Comparison of ENCODE assay signal across 8 cellular contexts in the genomic region with DNA sequence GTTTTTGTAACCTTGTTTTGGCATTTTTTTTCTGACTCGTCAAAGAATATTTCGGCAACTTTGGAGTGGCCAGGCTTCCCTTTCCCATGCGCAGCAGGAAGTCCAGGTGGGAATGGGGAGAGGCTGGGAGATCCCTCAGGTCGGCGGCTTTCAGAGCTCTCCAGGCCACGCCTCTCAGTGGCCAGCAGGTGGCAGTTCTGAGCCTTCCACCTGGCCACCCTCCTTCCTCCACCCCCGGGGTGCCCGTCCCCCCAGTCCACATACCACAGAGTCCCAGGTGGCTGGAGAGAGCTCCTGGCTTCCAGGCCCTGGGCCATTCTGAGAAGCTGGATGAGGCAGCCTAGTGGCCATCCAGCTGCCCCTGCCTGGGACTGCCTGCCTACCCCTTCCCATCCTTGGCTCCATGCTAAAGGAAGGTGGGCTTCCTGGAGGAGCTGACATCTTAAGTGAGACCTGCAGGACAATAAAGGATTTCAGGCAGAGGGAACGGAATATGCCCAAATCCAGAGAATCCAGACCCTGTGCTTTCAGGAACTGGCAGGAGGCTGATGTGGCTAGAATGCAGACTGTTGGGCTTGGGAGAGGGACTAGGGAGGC. TPM values are rescaled to one million over a fixed set of nuclear protein-coding genes. Genes with fewer than 3 reads are reported as not detected.
DNase-seq lines count a peak whose midpoint lies in the region; FAIRE-seq and TF ChIP-seq lines count a peak whose summit lies in the region.

No MANE protein-coding gene starts in this region.

- H3K79me2 ChIP-seq in SU-DHL-6 (ENCODE audit: insufficient read depth, low read length) (no peaks in the 10 kb centered on the region), H1 (ENCODE audit: control insufficient read depth in 1 of 2, insufficient read depth in 2 of 2, low read length in 2 of 2) (no peaks in the 10 kb centered on the region), osteoblast (ENCODE audit: insufficient read depth, low read length) (no peaks in the 10 kb centered on the region)

- H3K4me1 ChIP-seq in H1 (replicated peaks in 1 of 4; ENCODE audit: control insufficient read depth in 3 of 4, insufficient read depth in 4 of 4, low read length in 3 of 4) (peaks cover 0 to 9% (median 7%) of the 10 kb centered on the region in 4 experiments; a peak in 6 of 7 replicates), osteoblast (ENCODE audit: insufficient read depth, low read length) (no peaks in the 10 kb centered on the region)

- H2BK15ac ChIP-seq in H1 (ENCODE audit: low read length): 0 out of 2 replicates have a peak overlapping the region, but pooled peaks have one; percentile 61

- H3K9ac ChIP-seq in SU-DHL-6 (ENCODE audit: low read length) (no peak overlapping the region), H1 (replicated peaks in 1 of 4; ENCODE audit: extremely low read depth in 1 of 4, low read depth in 3 of 4, low read length in 3 of 4) (no peak overlapping the region)

- no peaks in the 10 kb centered on the region for H3K9me2 ChIP-seq in SU-DHL-6 (replicated peaks; ENCODE audit: insufficient read depth, low read length)

- TF ChIP-seq RAD21 in H1 (IDR thresholded peaks at IDR 0.05 in 1 of 2, conservative IDR thresholded peaks at IDR 0.05 in 1 of 2; ENCODE audit: low read depth in 2 of 2, low read length in 2 of 2): peak; percentile 48 to 62

- WGBS in H1 (ENCODE audit: extremely low coverage in 1 of 2, insufficient coverage in 1 of 2, insufficient read length in 1 of 2, insufficient replicate concordance in 2 of 2, low coverage in 1 of 2, low lambda C conversion rate in 2 of 2, missing lambda C conversion rate in 1 of 2), 2 experiments: 53% methylated on average over 7 of the region's 9 CpGs; no CpG with 5 or more reads in 1 of the 2 experiments

- H3K4me3 ChIP-seq in SU-DHL-6 (ENCODE audit: insufficient read depth, low read length, poor library complexity, severe bottlenecking): no peak overlapping the region
- no peak overlapping the region for H3K4me3 ChIP-seq in H1 (ENCODE audit: extremely low read depth in 1 of 4, insufficient read depth in 2 of 4, low read depth in 3 of 4, low read length in 4 of 4)
- no peak overlapping the region for H3K4me3 ChIP-seq in osteoblast (ENCODE audit: insufficient read depth, low read length)

- H4K5ac ChIP-seq in H1 (ENCODE audit: insufficient read length, low read depth, low read length): no peak overlapping the region

- H3K27me3 ChIP-seq in SU-DHL-6 (ENCODE audit: low read length) (no peaks in the 10 kb centered on the region), H1 (replicated peaks in 1 of 4; ENCODE audit: control insufficient read depth in 3 of 4, extremely low read depth in 1 of 4, insufficient read depth in 3 of 4, low read length in 3 of 4) (no peaks in the 10 kb centered on the region), osteoblast (ENCODE audit: insufficient read depth, low read length) (no peaks in the 10 kb centered on the region)

- peak overlapping the region; percentile 32; the same call in 1 of the 2 replicates for H2BK12ac ChIP-seq in H1 (ENCODE audit: low read depth, low read length)

- 0 out of 2 replicates have a peak overlapping the region, but pooled peaks have one; percentile 53 for H2BK20ac ChIP-seq in H1 (ENCODE audit: low read length)

- no peak overlapping the region for H3K14ac ChIP-seq in H1 (ENCODE audit: insufficient read length)

- TF ChIP-seq CTCF in AG09319 (IDR thresholded peaks at IDR 0.05; ENCODE audit: low read depth, low read length) (peak; percentile 42), SU-DHL-6 (IDR thresholded peaks at IDR 0.05; ENCODE audit: insufficient read depth, low read length, poor library complexity, severe bottlenecking) (peak; percentile 55), H1 (IDR thresholded peaks at IDR 0.05; ENCODE audit: control extremely low read depth in 1 of 3, insufficient read depth in 1 of 3, low read depth in 1 of 3, low read length in 3 of 3) (peak; percentile 62 to 87 (median 84)), osteoblast (IDR thresholded peaks at IDR 0.05; ENCODE audit: extremely low read depth, low read depth, low read length) (peak; percentile 39)

- no peak overlapping the region for H3K4ac ChIP-seq in H1 (replicated peaks; ENCODE audit: insufficient read length, low read depth, low read length)

- H4K20me1 ChIP-seq in SU-DHL-6 (ENCODE audit: low read depth, low read length) (no peaks in the 10 kb centered on the region), H1 (replicated peaks in 1 of 2; ENCODE audit: control insufficient read depth in 1 of 2, insufficient read depth in 2 of 2, low read length in 2 of 2) (no peaks in the 10 kb centered on the region), osteoblast (ENCODE audit: insufficient read depth, low read length) (no peaks in the 10 kb centered on the region)

- no peak overlapping the region for H2AK5ac ChIP-seq in H1 (ENCODE audit: low read depth, low read length)

- H3K79me1 ChIP-seq in H1 (ENCODE audit: low read depth, low read length): no peaks in the 10 kb centered on the region

- H3K27ac ChIP-seq in SU-DHL-6 (ENCODE audit: low read depth, low read length) (no peak overlapping the region), H1 (ENCODE audit: low read depth, low read length) (no peak overlapping the region), osteoblast (ENCODE audit: low read depth, low read length) (no peak overlapping the region)

- no peak overlapping the region for H3K23ac ChIP-seq in H1 (ENCODE audit: insufficient read length)

- no peak for DNase-seq in AG09319 (ENCODE audit: extremely low read depth, low read depth)
- DNase-seq in H4 (ENCODE audit: low spot score): peak; percentile 43
- DNase-seq in H1 (ENCODE audit: low read depth in 1 of 2, low spot score in 2 of 2): peak in 1 of 2 experiments; percentile 82
- DNase-seq in osteoblast (ENCODE audit: insufficient read length, low spot score, missing footprints): no peak
- no peak for DNase-seq in epidermal melanocyte (ENCODE audit: insufficient read length, low spot score)
- no peak for DNase-seq in AML-193 (lab: John Stamatoyannopoulos, UW)
- no peak for DNase-seq in amygdala (lab: John Stamatoyannopoulos, UW)

- no peak overlapping the region for H2AFZ ChIP-seq in SU-DHL-6 (ENCODE audit: low read depth, low read length, severe bottlenecking)
- peak overlapping the region; percentile 4; the same call in 1 of the 2 replicates for H2AFZ ChIP-seq in H1 (ENCODE audit: low read length)
- no peak overlapping the region for H2AFZ ChIP-seq in osteoblast (ENCODE audit: low read length)

- 0 out of 2 replicates have a peak overlapping the region, but pooled peaks have one; percentile 10 for H3K18ac ChIP-seq in H1 (ENCODE audit: extremely low read depth, low read length)

- H2BK5ac ChIP-seq in H1 (ENCODE audit: low read depth, low read length): peak overlapping the region; percentile 14; the same call in 1 of the 2 replicates

- POLR2A ChIA-PET in H1 (lab: Charles Lee; ENCODE audit: partially characterized antibody): interaction anchor here (0.8 to 1.1 kb wide), 3 partner anchors 13 to 256 kb away, joined by 3 to 4 read pairs (median 3); a partner anchor contains a TSS

- CTCF ChIA-PET in H1 (lab: Charles Lee; ENCODE audit: partially characterized antibody): interaction anchor here (0.5 to 10.5 kb wide), 30 partner anchors 8 to 367 kb away, joined by 3 to 134 read pairs (median 4); a partner anchor contains a TSS

- peak overlapping the region; percentile 22; the same call in 1 of the 2 replicates for H4K8ac ChIP-seq in H1 (ENCODE audit: extremely low read depth, insufficient read depth, low read length)

- H3K9me3 ChIP-seq in SU-DHL-6 (ENCODE audit: insufficient read depth, low read length) (no peaks in the 10 kb centered on the region), H1 (ENCODE audit: insufficient read depth in 2 of 2, low read depth in 1 of 2, low read length in 1 of 2) (no peaks in the 10 kb centered on the region), osteoblast (ENCODE audit: low read depth, low read length) (no peaks in the 10 kb centered on the region)

- H3K56ac ChIP-seq in H1 (replicated peaks; ENCODE audit: insufficient read length, low read depth, low read length): no peak overlapping the region

- no peak for TF ChIP-seq EP300 in H1 (IDR thresholded peaks at IDR 0.05; ENCODE audit: borderline replicate concordance in 1 of 2, low read depth in 2 of 2, low read length in 2 of 2)

- H3K36me3 ChIP-seq in SU-DHL-6 (ENCODE audit: low read length): no peaks in the 10 kb centered on the region
- H3K36me3 ChIP-seq in H1 (ENCODE audit: control insufficient read depth in 2 of 4, insufficient read depth in 4 of 4, low read length in 3 of 4): no peaks in the 10 kb centered on the region
- no peaks in the 10 kb centered on the region for H3K36me3 ChIP-seq in osteoblast (ENCODE audit: insufficient read depth, low read length)

- TF ChIP-seq POLR2A in H1 (IDR thresholded peaks at IDR 0.05; ENCODE audit: control extremely low read depth in 1 of 2, low read depth in 2 of 2, low read length in 2 of 2): no peak

- no peak overlapping the region for H3K4me2 ChIP-seq in SU-DHL-6 (ENCODE audit: low read depth, low read length, poor library complexity, severe bottlenecking)
- H3K4me2 ChIP-seq in H1 (ENCODE audit: insufficient read depth in 1 of 2, low read depth in 2 of 2, low read length in 2 of 2): no peak overlapping the region
- no peak overlapping the region for H3K4me2 ChIP-seq in osteoblast (ENCODE audit: insufficient read depth, low read length)

- H4K91ac ChIP-seq in H1 (replicated peaks; ENCODE audit: insufficient read length, low read length): no peak overlapping the region

- H2BK120ac ChIP-seq in H1 (replicated peaks; ENCODE audit: low read depth, low read length): no peak overlapping the region

- H3K23me2 ChIP-seq in H1 (ENCODE audit: low read depth, low read length): no peaks in the 10 kb centered on the region

- no peaks in the 10 kb centered on the region for H3F3A ChIP-seq in SU-DHL-6 (ENCODE audit: insufficient read depth)

- no peak for FAIRE-seq in H1 (lab: Jason Lieb, UNC)

TF ChIP-seq in H1, 55 proteins besides CTCF, POLR2A, EP300 and RAD21 (continues in another document):
- peak; percentile 75 for TF ChIP-seq TEAD4 (IDR thresholded peaks at IDR 0.05; ENCODE audit: low read depth, low read length)
- TF ChIP-seq RNF2 (IDR thresholded peaks at IDR 0.05; ENCODE audit: borderline replicate concordance, low read depth, low read length, missing control alignments, poor library complexity, severe bottlenecking): no peak

RNA-seq across cellular contexts. Expression of a gene that starts 46.3 kb away (rescaled TPM):
- total RNA-seq in H4 (2014; rRNA removed; shearing (Covaris generic)): 40.1 and 50.1 TPM in 2 replicates
- 41.2 and 43.2 TPM in 2 replicates for total RNA-seq in H1 (2021; fragmentation: NEBNext Ultra II Directional; extraction: Animal tissue kit (Norgen Biotek cat#: 25700))
- 31.8 and 44.6 TPM in 2 replicates for polyA plus RNA-seq in H1 (2011; rRNA removed)
- 40.3 TPM for polyA plus RNA-seq in H1 (2011; cell fraction: cytosol; rRNA removed)
- polyA plus RNA-seq in H1 (2011; cell fraction: nucleus; rRNA removed): 26.6 TPM
- polyA plus RNA-seq in H1 (2012, experiment 1 of 2): 43.1 to 49.6 TPM (median 44.6 TPM) in 4 replicates
- 34.6 TPM for polyA plus RNA-seq in H1 (2012, experiment 2 of 2)
- 35.1 TPM for polyA plus RNA-seq in H1 (2013, experiment 1 of 2)
- polyA plus RNA-seq in H1 (2013, experiment 2 of 2): 37.0 TPM
- polyA minus RNA-seq in H1 (2011; rRNA and poly(A)+ RNA removed): 16.9 and 20.4 TPM in 2 replicates
- polyA minus RNA-seq in H1 (2011; cell fraction: cytosol; rRNA and poly(A)+ RNA removed): 12.8 TPM
- polyA minus RNA-seq in H1 (2011; cell fraction: nucleus; rRNA and poly(A)+ RNA removed): 13.8 TPM
- total RNA-seq in osteoblast: 4.7 and 5.0 TPM in 2 replicates
